ENCODE assay signal across 2 cellular contexts in genomic region chr4:165864228-165864627, GRCh38.
A peak's percentile ranks its signal among the peaks of the same experiment; 100 is the strongest.
TF ChIP-seq lines count a peak whose summit lies in the region.

No MANE protein-coding gene starts in this region.

TF ChIP-seq in HepG2, 621 proteins besides CTCF, POLR2A, EP300 and RAD21:
- TF ChIP-seq PAF1 (CRISPR knock-in tag; IDR thresholded peaks at IDR 0.05) (no peak), STAG1 (CRISPR knock-in tag; IDR thresholded peaks at IDR 0.05) (peak; percentile 52)

TF ChIP-seq in H1, 55 proteins besides CTCF, POLR2A, EP300 and RAD21:
- TF ChIP-seq GTF2F1 (IDR thresholded peaks at IDR 0.05; ENCODE audit: borderline replicate concordance, low read depth, low read length) (no peak), SUZ12 (IDR thresholded peaks at IDR 0.05; ENCODE audit: low read length) (no peak), ZNF274 (IDR thresholded peaks at IDR 0.05; ENCODE audit: borderline replicate concordance, extremely low read depth, low read length) (no peak), JUN (IDR thresholded peaks at IDR 0.05; ENCODE audit: low read depth, low read length) (no peak), KDM1A (IDR thresholded peaks at IDR 0.05; ENCODE audit: borderline replicate concordance, low read length) (no peak), TAF7 (optimal IDR thresholded peaks at IDR 0.05; ENCODE audit: borderline replicate concordance, low read depth, low read length) (no peak), CBX5 (IDR thresholded peaks at IDR 0.05; ENCODE audit: low read depth, low read length) (no peak), CTBP2 (IDR thresholded peaks at IDR 0.05; ENCODE audit: borderline replicate concordance, insufficient read depth, insufficient read length, low read length) (no peak), USF2 (IDR thresholded peaks at IDR 0.05; ENCODE audit: low read length) (no peak), ATF3 (IDR thresholded peaks at IDR 0.05; ENCODE audit: insufficient read depth, low read depth, low read length) (no peak), TBP (IDR thresholded peaks at IDR 0.05; ENCODE audit: low read depth, low read length) (no peak), POLR2AphosphoS5 (IDR thresholded peaks at IDR 0.05; ENCODE audit: low read depth, low read length) (no peak), MAFK (IDR thresholded peaks at IDR 0.05; ENCODE audit: low read depth, low read length) (no peak), SIX5 (IDR thresholded peaks at IDR 0.05; ENCODE audit: low read depth, low read length) (no peak), ATF2 (IDR thresholded peaks at IDR 0.05; ENCODE audit: low read length) (no peak), EGR1 (IDR thresholded peaks at IDR 0.05; ENCODE audit: borderline replicate concordance, low read depth, low read length) (no peak), SAP30 (IDR thresholded peaks at IDR 0.05; ENCODE audit: insufficient read depth, insufficient replicate concordance, low read length) (no peak), RFX5 (IDR thresholded peaks at IDR 0.05; ENCODE audit: borderline replicate concordance, low read depth, low read length) (no peak)
